In the genomic region with DNA sequence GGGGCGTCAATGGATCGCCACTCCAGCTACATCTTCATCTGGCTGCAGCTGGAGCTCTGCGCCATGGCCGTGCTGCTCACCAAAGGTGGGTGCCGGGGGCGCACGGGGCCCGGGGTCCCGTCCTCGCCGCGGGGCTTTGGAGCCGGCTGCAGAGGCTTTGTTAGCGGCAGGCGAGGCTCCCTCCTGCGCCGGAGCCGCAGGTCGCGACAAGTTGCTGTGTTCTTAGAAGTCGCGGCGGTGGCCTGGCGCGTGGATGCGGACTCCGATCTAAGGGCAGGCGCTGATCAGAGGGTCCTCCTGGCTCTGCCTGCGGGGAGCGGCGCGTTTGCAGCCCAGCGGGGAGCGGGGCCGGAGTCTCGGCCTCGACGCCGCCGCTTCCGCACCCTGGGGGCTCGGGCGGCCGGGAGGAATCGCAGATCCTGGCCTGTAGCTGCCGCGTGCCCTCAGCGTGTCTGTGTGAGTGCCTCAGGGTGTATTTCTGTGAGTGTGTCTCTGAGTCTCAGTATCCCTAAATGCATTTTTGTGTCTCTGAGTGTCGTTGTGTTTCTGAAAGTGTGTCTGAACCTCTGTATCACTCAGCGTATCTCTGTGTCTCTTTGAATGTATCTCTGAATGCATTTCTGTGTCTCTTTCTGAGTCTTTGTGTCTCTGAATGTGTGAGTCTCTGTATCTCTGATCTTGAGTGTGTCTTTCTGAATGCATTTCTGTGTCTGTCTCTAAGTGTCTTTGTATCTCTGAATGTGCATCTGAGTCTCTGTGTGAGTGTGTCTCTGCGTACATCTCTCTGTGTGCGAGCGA, we compare ENCODE assay signal across 1 cellular context.
TF ChIP-seq lines count a peak whose summit lies in the region.

No MANE protein-coding gene starts in this region.

TF ChIP-seq in GM12878, 131 proteins besides CTCF, POLR2A, EP300 and RAD21 (continued from another document):
- peak; percentile 65 for TF ChIP-seq SUZ12 (IDR thresholded peaks at IDR 0.05; ENCODE audit: unreplicated experiment)
TF ChIP-seq in GM12878: peak in this region for 3.
